In genomic region chr1:201895913-201896807, GRCh38 we compare ENCODE assay signal across 1 cellular context.
TF ChIP-seq lines count a peak whose summit lies in the region.

No MANE protein-coding gene starts in this region.

TF ChIP-seq in K562, 482 proteins besides CTCF, POLR2A, EP300 and RAD21 (continued from another document and continues in another):
- TF ChIP-seq CHD7 (IDR thresholded peaks at IDR 0.05; ENCODE audit: low read depth, low read length) (no peak), PTTG1 (tag; IDR thresholded peaks at IDR 0.05; ENCODE audit: low read depth) (no peak), KAT2B (IDR thresholded peaks at IDR 0.05; ENCODE audit: low read depth, low read length) (no peak), IRF2 (CRISPR knock-in tag; IDR thresholded peaks at IDR 0.05) (no peak), JUNB (CRISPR knock-in tag; conservative IDR thresholded peaks at IDR 0.05) (peak; percentile 89), CGGBP1 (CRISPR knock-in tag; IDR thresholded peaks at IDR 0.05) (no peak), CBX8 (IDR thresholded peaks at IDR 0.05; ENCODE audit: borderline replicate concordance, extremely low read depth, low read depth, low read length, poor library complexity, severe bottlenecking) (no peak), POLR2H (tag; IDR thresholded peaks at IDR 0.05; ENCODE audit: low read depth) (no peak), RNF219 (CRISPR knock-in tag; IDR thresholded peaks at IDR 0.05) (no peak), PCBP2 (IDR thresholded peaks at IDR 0.05; ENCODE audit: low read depth, low read length, poor library complexity, severe bottlenecking) (no peak), U2AF1 (optimal IDR thresholded peaks at IDR 0.05; ENCODE audit: low read depth, low read length) (no peak), RBM17 (IDR thresholded peaks at IDR 0.05; ENCODE audit: borderline replicate concordance, low read depth, low read length) (no peak), ZBTB8A (IDR thresholded peaks at IDR 0.05; ENCODE audit: partially characterized antibody) (no peak), E2F1 (CRISPR knock-in tag; IDR thresholded peaks at IDR 0.05) (no peak), HNRNPK (IDR thresholded peaks at IDR 0.05; ENCODE audit: low read depth, low read length, poor library complexity, severe bottlenecking) (no peak), HBP1 (CRISPR knock-in tag; IDR thresholded peaks at IDR 0.05) (0 out of 2 replicates have a peak, but pooled peaks have one; percentile 46), TBL1XR1 (IDR thresholded peaks at IDR 0.05; ENCODE audit: low read length in 2 of 2) (peak in 1 of 2 experiments; percentile 46; a peak in 1 of 4 replicates), PRPF4 (IDR thresholded peaks at IDR 0.05; ENCODE audit: insufficient read depth, low read depth, low read length, poor library complexity, severe bottlenecking) (no peak), SIX5 (IDR thresholded peaks at IDR 0.05; ENCODE audit: borderline replicate concordance in 1 of 2, insufficient read depth in 1 of 2, low read depth in 1 of 2, low read length in 2 of 2) (no peak), PATZ1 (CRISPR knock-in tag; IDR thresholded peaks at IDR 0.05; ENCODE audit: borderline replicate concordance) (peak; percentile 45; the same call in 1 of the 2 replicates), ZNF184 (CRISPR knock-in tag; IDR thresholded peaks at IDR 0.05) (no peak), GATAD2B (IDR thresholded peaks at IDR 0.05; ENCODE audit: borderline replicate concordance) (no peak; the same call in 1 of the 2 replicates), TCF7 (IDR thresholded peaks at IDR 0.05; ENCODE audit: borderline replicate concordance) (peak; percentile 73; the same call in 1 of the 2 replicates), NR4A1 (CRISPR knock-in tag; IDR thresholded peaks at IDR 0.05) (0 out of 2 replicates have a peak, but pooled peaks have one; percentile 24), NR4A1 (tag; IDR thresholded peaks at IDR 0.05) (no peak), HDAC6 (IDR thresholded peaks at IDR 0.05; ENCODE audit: low read depth, low read length) (no peak)
